ENCODE assay signal across 8 cellular contexts in the genomic region with DNA sequence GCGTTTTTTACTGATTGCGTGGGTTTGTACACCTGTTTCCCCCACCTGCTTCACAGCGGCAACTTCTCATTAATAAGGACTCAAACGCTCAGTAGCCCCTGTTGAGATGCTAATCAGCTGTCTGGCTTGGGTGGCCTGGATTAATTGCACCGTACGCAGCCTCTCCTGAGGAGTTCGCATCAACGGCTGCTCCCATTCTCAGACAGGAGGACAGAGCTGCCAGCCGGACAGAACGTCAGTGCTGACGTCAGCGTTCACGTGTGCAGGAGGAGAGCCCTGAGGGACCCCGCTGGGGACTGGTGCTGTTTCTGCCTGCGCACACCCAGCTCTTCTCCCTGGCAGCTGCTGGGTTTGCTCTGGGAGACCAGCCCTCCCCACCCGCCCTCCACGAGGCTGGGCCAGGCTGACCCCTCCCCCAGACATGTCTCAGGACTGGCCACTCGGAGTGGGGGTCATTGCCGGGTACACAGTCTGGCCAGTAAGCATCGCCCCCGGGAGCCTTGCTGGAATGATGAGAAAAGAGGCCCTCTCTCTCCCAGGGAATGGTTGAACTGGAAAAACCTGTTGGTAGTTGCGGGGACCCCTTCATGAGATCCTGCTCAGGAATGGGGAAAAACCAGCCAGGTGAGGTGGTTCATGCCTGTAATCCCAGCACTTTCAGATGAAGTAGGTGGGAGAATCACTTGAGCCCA. TPM values are rescaled to one million over a fixed set of nuclear protein-coding genes. Genes with fewer than 3 reads are reported as not detected.
DNase-seq lines count a peak whose midpoint lies in the region; ATAC-seq and TF ChIP-seq lines count a peak whose summit lies in the region.

No MANE protein-coding gene starts in this region.

- ATAC-seq in GM18873 (IDR thresholded peaks at IDR 0.05; ENCODE audit: low FRiP score, unreplicated experiment), result no peak

- no peak for TF ChIP-seq CTCF in OCI-LY3 (IDR thresholded peaks at IDR 0.05; ENCODE audit: low read depth, low read length)
- no peak for TF ChIP-seq CTCF in transverse colon (IDR thresholded peaks at IDR 0.05)
- no peak for TF ChIP-seq CTCF in GM10266 (IDR thresholded peaks at IDR 0.05; ENCODE audit: control insufficient read depth, insufficient read depth, low read depth, missing control alignments)

- no peak for TF ChIP-seq EP300 in transverse colon (IDR thresholded peaks at IDR 0.05; ENCODE audit: low read depth)

- in situ Hi-C loops in transverse colon (cut with MboI; ENCODE audit: low pct_ligation_motif_present in 1 of 4, low pct_unique_long_range_greater_than_20kb in 1 of 4, low sequenced_read_pairs in 3 of 4), result no loop called here

- H3K9ac ChIP-seq in OCI-LY3 (ENCODE audit: low read length) (peak overlapping the region; percentile 56), endocrine pancreas (ENCODE audit: control insufficient read depth, insufficient read depth, low read length) (peak overlapping the region; percentile 60)

- intact Hi-C loops in transverse colon (cut with DNase I; ENCODE audit: low total_unique reads), result no loop called here

- H2AFZ ChIP-seq in OCI-LY3 (ENCODE audit: low read depth, low read length), result peak overlapping the region; percentile 89

- H3K4me1 ChIP-seq in OCI-LY3 (ENCODE audit: low read length) (peaks cover 8% of the 10 kb centered on the region), endocrine pancreas (ENCODE audit: control insufficient read depth, insufficient read depth, low read length) (no peaks in the 10 kb centered on the region), mononuclear cell (ENCODE audit: insufficient read depth, low read length) (peaks cover 36% of the 10 kb centered on the region), transverse colon (peaks cover 0 to 15% (median 7%) of the 10 kb centered on the region in 4 donors)

- no peaks in the 10 kb centered on the region for H4K20me1 ChIP-seq in OCI-LY3 (ENCODE audit: insufficient read depth, low read length)

- no peak for TF ChIP-seq POLR2A in transverse colon (IDR thresholded peaks at IDR 0.05)

- H3K9me3 ChIP-seq in OCI-LY3 (ENCODE audit: insufficient read depth, low read length) (no peaks in the 10 kb centered on the region), endocrine pancreas (ENCODE audit: control insufficient read depth, low read length) (no peaks in the 10 kb centered on the region), mononuclear cell (ENCODE audit: low read depth, low read length) (no peaks in the 10 kb centered on the region), transverse colon (no peaks in the 10 kb centered on the region)

- 6 to 11% methylated on average over 8 to 17 of the region's 22 CpGs for WGBS in transverse colon (ENCODE audit: low coverage in 1 of 2), 2 donors

- H3K36me3 ChIP-seq in OCI-LY3 (replicated peaks; ENCODE audit: low read depth, low read length) (no peaks in the 10 kb centered on the region), endocrine pancreas (ENCODE audit: control insufficient read depth, insufficient read depth, low read length) (no peaks in the 10 kb centered on the region), transverse colon (no peaks in the 10 kb centered on the region)

- DNase-seq in HCEC 1CT (peak; percentile 23), transverse colon (peak; percentile 80), GM10266 (ENCODE audit: extremely low spot score) (no peak), NOMO-1 treated with dmso at 0.1 percent for 144 hours (lab: John Stamatoyannopoulos, UW; ENCODE audit: unreplicated experiment) (no peak)

- H3K27ac ChIP-seq in OCI-LY3 (ENCODE audit: low read length) (no peak overlapping the region), transverse colon (peak overlapping the region; percentile 59 to 81 (median 69))

- peak overlapping the region; percentile 78 for H3K4me3 ChIP-seq in OCI-LY3 (ENCODE audit: low read length)
- peak overlapping the region; percentile 44 for H3K4me3 ChIP-seq in endocrine pancreas (ENCODE audit: control insufficient read depth, insufficient read depth, low read length)
- H3K4me3 ChIP-seq in mononuclear cell (ENCODE audit: low read length), result peak overlapping the region; percentile 28
- H3K4me3 ChIP-seq in transverse colon, result peak overlapping the region; percentile 10 to 40 (median 26)

- H3K79me2 ChIP-seq in OCI-LY3 (ENCODE audit: low read length), result no peaks in the 10 kb centered on the region

- peak overlapping the region; percentile 98 for H3K4me2 ChIP-seq in OCI-LY3 (ENCODE audit: low read length)

- no peaks in the 10 kb centered on the region for H3K27me3 ChIP-seq in OCI-LY3 (ENCODE audit: low read depth, low read length)
- no peaks in the 10 kb centered on the region for H3K27me3 ChIP-seq in endocrine pancreas (ENCODE audit: control insufficient read depth, insufficient read depth, low read length)
- H3K27me3 ChIP-seq in mononuclear cell (ENCODE audit: insufficient read depth, low read length), result no peaks in the 10 kb centered on the region
- no peaks in the 10 kb centered on the region for H3K27me3 ChIP-seq in transverse colon

RNA-seq across cellular contexts. Expression of a gene that starts 5.7 kb away (rescaled TPM):
- 71.8 TPM for total RNA-seq in mononuclear cell
- 10 to 100 TPM; 15.3 to 25.1 (median 18.7) TPM for total RNA-seq in transverse colon

RNA-seq across cellular contexts. Expression of a gene that starts 9.2 kb away (rescaled TPM):
- under 0.01 TPM for total RNA-seq in mononuclear cell
- total RNA-seq in transverse colon, result not detected

Comparison
In these comparisons a context has a peak if more than half of its experiments do, and no peak if none do; other contexts are left out.
1. DNase-seq: peak in HCEC 1CT (single experiment) and transverse colon (single experiment); none in GM10266 (single experiment) and NOMO-1 treated with dmso at 0.1 percent for 144 hours (single experiment).
2. H3K4me3 ChIP-seq: peak in every context shown above with its lines; median percentile 78 in OCI-LY3; 44 in endocrine pancreas; 28 in mononuclear cell; 26 in transverse colon.